ENCODE assay signal across 1 cellular context in genomic region chr15:101669744-101670143, GRCh38.
TF ChIP-seq lines count a peak whose summit lies in the region.

No MANE protein-coding gene starts in this region.

TF ChIP-seq in K562, 482 proteins besides CTCF, POLR2A, EP300 and RAD21:
- TF ChIP-seq NFATC3 (IDR thresholded peaks at IDR 0.05) (no peak), CEBPG (CRISPR knock-in tag; IDR thresholded peaks at IDR 0.05) (no peak), CEBPG (tag; conservative IDR thresholded peaks at IDR 0.05 in 1 of 2, IDR thresholded peaks at IDR 0.05 in 1 of 2) (peak; percentile 77 to 88), ZNF75A (CRISPR knock-in tag; IDR thresholded peaks at IDR 0.05) (no peak), ATF3 (IDR thresholded peaks at IDR 0.05) (peak; percentile 50; the same call in 1 of the 2 replicates), ATF3 (CRISPR knock-in tag; conservative IDR thresholded peaks at IDR 0.05) (no peak), CEBPB (tag; IDR thresholded peaks at IDR 0.05) (peak; percentile 59), ZNF311 (CRISPR knock-in tag; IDR thresholded peaks at IDR 0.05) (no peak), TRIM24 (IDR thresholded peaks at IDR 0.05) (peak in 1 of 2 experiments; percentile 45; a peak in 1 of 4 replicates), SNAPC5 (CRISPR knock-in tag; IDR thresholded peaks at IDR 0.05) (no peak), MXD1 (CRISPR knock-in tag; IDR thresholded peaks at IDR 0.05; ENCODE audit: borderline replicate concordance, poor library complexity, severe bottlenecking) (no peak)
